1 cellular context compared by ENCODE assay signal in the genomic region with DNA sequence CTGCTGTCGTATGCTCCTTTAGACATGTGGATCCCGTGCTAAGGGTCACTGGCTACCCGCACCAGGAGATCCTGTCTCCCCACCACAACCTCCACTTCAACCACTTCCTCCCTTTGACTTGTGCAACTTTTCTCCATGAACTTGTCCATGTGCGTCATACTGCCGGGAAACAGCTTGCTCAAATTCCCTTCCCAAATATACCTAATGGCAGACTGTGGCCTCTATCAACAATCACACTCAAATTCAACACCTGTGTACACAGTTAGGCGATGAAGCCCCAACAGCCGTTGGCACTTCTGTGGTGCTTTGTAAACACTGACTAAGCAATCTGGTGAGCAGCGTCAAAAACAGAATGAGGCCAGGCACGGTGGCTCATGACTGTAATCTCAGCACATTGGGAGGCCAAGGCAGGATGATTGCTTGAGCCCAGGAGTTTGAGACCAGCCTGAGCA.
TF ChIP-seq lines count a peak whose summit lies in the region.

No MANE protein-coding gene starts in this region.

TF ChIP-seq in HepG2, 621 proteins besides CTCF, POLR2A, EP300 and RAD21 (continued from another document and continues in another):
- TF ChIP-seq, protein P1, sequence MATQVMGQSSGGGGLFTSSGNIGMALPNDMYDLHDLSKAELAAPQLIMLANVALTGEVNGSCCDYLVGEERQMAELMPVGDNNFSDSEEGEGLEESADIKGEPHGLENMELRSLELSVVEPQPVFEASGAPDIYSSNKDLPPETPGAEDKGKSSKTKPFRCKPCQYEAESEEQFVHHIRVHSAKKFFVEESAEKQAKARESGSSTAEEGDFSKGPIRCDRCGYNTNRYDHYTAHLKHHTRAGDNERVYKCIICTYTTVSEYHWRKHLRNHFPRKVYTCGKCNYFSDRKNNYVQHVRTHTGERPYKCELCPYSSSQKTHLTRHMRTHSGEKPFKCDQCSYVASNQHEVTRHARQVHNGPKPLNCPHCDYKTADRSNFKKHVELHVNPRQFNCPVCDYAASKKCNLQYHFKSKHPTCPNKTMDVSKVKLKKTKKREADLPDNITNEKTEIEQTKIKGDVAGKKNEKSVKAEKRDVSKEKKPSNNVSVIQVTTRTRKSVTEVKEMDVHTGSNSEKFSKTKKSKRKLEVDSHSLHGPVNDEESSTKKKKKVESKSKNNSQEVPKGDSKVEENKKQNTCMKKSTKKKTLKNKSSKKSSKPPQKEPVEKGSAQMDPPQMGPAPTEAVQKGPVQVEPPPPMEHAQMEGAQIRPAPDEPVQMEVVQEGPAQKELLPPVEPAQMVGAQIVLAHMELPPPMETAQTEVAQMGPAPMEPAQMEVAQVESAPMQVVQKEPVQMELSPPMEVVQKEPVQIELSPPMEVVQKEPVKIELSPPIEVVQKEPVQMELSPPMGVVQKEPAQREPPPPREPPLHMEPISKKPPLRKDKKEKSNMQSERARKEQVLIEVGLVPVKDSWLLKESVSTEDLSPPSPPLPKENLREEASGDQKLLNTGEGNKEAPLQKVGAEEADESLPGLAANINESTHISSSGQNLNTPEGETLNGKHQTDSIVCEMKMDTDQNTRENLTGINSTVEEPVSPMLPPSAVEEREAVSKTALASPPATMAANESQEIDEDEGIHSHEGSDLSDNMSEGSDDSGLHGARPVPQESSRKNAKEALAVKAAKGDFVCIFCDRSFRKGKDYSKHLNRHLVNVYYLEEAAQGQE (IDR thresholded peaks at IDR 0.05; ENCODE audit: borderline replicate concordance in 1 of 2, low read depth in 1 of 2, low read length in 2 of 2), result peak in 1 of 2 experiments; percentile 15; a peak in 1 of 4 replicates
- no peak for TF ChIP-seq MZF1 (CRISPR knock-in tag; IDR thresholded peaks at IDR 0.05; ENCODE audit: borderline replicate concordance)
- no peak for TF ChIP-seq PAX8 (CRISPR knock-in tag; IDR thresholded peaks at IDR 0.05; ENCODE audit: borderline replicate concordance)
- no peak for TF ChIP-seq THRA (CRISPR knock-in tag; IDR thresholded peaks at IDR 0.05; ENCODE audit: borderline replicate concordance)
- TF ChIP-seq ZSCAN22 (CRISPR knock-in tag; IDR thresholded peaks at IDR 0.05), result peak; percentile 40; the same call in 1 of the 2 replicates
- TF ChIP-seq KDM6A (CRISPR knock-in tag; IDR thresholded peaks at IDR 0.05; ENCODE audit: low read depth), result no peak
- no peak for TF ChIP-seq REL (CRISPR knock-in tag; conservative IDR thresholded peaks at IDR 0.05)
- peak; percentile 71; the same call in 1 of the 2 replicates for TF ChIP-seq KDM1A (CRISPR knock-in tag; IDR thresholded peaks at IDR 0.05)
- no peak for TF ChIP-seq ZNF34 (CRISPR knock-in tag; IDR thresholded peaks at IDR 0.05; ENCODE audit: borderline replicate concordance)
- TF ChIP-seq FOSL1 (CRISPR knock-in tag; IDR thresholded peaks at IDR 0.05; ENCODE audit: borderline replicate concordance), result peak; percentile 55
- TF ChIP-seq NR2F1 (CRISPR knock-in tag; IDR thresholded peaks at IDR 0.05), result peak in 1 of 2 experiments; percentile 33; a peak in 1 of 4 replicates
- TF ChIP-seq HMG20B (CRISPR knock-in tag; conservative IDR thresholded peaks at IDR 0.05), result peak; percentile 88
- no peak for TF ChIP-seq ZBTB43 (CRISPR knock-in tag; conservative IDR thresholded peaks at IDR 0.05)
- TF ChIP-seq, protein P2, sequence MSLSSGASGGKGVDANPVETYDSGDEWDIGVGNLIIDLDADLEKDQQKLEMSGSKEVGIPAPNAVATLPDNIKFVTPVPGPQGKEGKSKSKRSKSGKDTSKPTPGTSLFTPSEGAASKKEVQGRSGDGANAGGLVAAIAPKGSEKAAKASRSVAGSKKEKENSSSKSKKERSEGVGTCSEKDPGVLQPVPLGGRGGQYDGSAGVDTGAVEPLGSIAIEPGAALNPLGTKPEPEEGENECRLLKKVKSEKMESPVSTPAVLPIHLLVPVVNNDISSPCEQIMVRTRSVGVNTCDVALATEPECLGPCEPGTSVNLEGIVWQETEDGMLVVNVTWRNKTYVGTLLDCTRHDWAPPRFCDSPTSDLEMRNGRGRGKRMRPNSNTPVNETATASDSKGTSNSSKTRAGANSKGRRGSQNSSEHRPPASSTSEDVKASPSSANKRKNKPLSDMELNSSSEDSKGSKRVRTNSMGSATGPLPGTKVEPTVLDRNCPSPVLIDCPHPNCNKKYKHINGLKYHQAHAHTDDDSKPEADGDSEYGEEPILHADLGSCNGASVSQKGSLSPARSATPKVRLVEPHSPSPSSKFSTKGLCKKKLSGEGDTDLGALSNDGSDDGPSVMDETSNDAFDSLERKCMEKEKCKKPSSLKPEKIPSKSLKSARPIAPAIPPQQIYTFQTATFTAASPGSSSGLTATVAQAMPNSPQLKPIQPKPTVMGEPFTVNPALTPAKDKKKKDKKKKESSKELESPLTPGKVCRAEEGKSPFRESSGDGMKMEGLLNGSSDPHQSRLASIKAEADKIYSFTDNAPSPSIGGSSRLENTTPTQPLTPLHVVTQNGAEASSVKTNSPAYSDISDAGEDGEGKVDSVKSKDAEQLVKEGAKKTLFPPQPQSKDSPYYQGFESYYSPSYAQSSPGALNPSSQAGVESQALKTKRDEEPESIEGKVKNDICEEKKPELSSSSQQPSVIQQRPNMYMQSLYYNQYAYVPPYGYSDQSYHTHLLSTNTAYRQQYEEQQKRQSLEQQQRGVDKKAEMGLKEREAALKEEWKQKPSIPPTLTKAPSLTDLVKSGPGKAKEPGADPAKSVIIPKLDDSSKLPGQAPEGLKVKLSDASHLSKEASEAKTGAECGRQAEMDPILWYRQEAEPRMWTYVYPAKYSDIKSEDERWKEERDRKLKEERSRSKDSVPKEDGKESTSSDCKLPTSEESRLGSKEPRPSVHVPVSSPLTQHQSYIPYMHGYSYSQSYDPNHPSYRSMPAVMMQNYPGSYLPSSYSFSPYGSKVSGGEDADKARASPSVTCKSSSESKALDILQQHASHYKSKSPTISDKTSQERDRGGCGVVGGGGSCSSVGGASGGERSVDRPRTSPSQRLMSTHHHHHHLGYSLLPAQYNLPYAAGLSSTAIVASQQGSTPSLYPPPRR (CRISPR knock-in tag; IDR thresholded peaks at IDR 0.05; ENCODE audit: borderline replicate concordance), result peak; percentile 97
- no peak for TF ChIP-seq DRAP1 (CRISPR knock-in tag; IDR thresholded peaks at IDR 0.05)
- TF ChIP-seq ZNF441 (CRISPR knock-in tag; IDR thresholded peaks at IDR 0.05; ENCODE audit: borderline replicate concordance), result no peak
- TF ChIP-seq ZNF644 (CRISPR knock-in tag; IDR thresholded peaks at IDR 0.05; ENCODE audit: low read depth), result 0 out of 2 replicates have a peak, but pooled peaks have one; percentile 28
- TF ChIP-seq SOX6 (IDR thresholded peaks at IDR 0.05), result no peak
- peak; percentile 55; the same call in 1 of the 2 replicates for TF ChIP-seq SOX6 (CRISPR knock-in tag; IDR thresholded peaks at IDR 0.05)
- peak; percentile 56 for TF ChIP-seq SAP130 (CRISPR knock-in tag; IDR thresholded peaks at IDR 0.05; ENCODE audit: low read depth)
- TF ChIP-seq SRY (CRISPR knock-in tag; IDR thresholded peaks at IDR 0.05), result no peak
- TF ChIP-seq BCL6 (CRISPR knock-in tag; IDR thresholded peaks at IDR 0.05), result peak; percentile 72
- TF ChIP-seq, protein P3, sequence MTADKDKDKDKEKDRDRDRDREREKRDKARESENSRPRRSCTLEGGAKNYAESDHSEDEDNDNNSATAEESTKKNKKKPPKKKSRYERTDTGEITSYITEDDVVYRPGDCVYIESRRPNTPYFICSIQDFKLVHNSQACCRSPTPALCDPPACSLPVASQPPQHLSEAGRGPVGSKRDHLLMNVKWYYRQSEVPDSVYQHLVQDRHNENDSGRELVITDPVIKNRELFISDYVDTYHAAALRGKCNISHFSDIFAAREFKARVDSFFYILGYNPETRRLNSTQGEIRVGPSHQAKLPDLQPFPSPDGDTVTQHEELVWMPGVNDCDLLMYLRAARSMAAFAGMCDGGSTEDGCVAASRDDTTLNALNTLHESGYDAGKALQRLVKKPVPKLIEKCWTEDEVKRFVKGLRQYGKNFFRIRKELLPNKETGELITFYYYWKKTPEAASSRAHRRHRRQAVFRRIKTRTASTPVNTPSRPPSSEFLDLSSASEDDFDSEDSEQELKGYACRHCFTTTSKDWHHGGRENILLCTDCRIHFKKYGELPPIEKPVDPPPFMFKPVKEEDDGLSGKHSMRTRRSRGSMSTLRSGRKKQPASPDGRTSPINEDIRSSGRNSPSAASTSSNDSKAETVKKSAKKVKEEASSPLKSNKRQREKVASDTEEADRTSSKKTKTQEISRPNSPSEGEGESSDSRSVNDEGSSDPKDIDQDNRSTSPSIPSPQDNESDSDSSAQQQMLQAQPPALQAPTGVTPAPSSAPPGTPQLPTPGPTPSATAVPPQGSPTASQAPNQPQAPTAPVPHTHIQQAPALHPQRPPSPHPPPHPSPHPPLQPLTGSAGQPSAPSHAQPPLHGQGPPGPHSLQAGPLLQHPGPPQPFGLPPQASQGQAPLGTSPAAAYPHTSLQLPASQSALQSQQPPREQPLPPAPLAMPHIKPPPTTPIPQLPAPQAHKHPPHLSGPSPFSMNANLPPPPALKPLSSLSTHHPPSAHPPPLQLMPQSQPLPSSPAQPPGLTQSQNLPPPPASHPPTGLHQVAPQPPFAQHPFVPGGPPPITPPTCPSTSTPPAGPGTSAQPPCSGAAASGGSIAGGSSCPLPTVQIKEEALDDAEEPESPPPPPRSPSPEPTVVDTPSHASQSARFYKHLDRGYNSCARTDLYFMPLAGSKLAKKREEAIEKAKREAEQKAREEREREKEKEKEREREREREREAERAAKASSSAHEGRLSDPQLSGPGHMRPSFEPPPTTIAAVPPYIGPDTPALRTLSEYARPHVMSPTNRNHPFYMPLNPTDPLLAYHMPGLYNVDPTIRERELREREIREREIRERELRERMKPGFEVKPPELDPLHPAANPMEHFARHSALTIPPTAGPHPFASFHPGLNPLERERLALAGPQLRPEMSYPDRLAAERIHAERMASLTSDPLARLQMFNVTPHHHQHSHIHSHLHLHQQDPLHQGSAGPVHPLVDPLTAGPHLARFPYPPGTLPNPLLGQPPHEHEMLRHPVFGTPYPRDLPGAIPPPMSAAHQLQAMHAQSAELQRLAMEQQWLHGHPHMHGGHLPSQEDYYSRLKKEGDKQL (CRISPR knock-in tag; IDR thresholded peaks at IDR 0.05; ENCODE audit: low read depth), result peak; percentile 95
- TF ChIP-seq ZKSCAN8 (CRISPR knock-in tag; IDR thresholded peaks at IDR 0.05; ENCODE audit: borderline replicate concordance), result no peak
- TF ChIP-seq, protein P4, sequence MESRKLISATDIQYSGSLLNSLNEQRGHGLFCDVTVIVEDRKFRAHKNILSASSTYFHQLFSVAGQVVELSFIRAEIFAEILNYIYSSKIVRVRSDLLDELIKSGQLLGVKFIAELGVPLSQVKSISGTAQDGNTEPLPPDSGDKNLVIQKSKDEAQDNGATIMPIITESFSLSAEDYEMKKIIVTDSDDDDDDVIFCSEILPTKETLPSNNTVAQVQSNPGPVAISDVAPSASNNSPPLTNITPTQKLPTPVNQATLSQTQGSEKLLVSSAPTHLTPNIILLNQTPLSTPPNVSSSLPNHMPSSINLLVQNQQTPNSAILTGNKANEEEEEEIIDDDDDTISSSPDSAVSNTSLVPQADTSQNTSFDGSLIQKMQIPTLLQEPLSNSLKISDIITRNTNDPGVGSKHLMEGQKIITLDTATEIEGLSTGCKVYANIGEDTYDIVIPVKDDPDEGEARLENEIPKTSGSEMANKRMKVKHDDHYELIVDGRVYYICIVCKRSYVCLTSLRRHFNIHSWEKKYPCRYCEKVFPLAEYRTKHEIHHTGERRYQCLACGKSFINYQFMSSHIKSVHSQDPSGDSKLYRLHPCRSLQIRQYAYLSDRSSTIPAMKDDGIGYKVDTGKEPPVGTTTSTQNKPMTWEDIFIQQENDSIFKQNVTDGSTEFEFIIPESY (CRISPR knock-in tag; IDR thresholded peaks at IDR 0.05), result peak; percentile 32; the same call in 1 of the 2 replicates
- TF ChIP-seq ZNF720 (CRISPR knock-in tag; IDR thresholded peaks at IDR 0.05), result no peak
- no peak for TF ChIP-seq ETV6 (CRISPR knock-in tag; conservative IDR thresholded peaks at IDR 0.05)
- TF ChIP-seq E2F5 (CRISPR knock-in tag; conservative IDR thresholded peaks at IDR 0.05), result no peak
- peak; percentile 27; the same call in 1 of the 2 replicates for TF ChIP-seq SALL1 (CRISPR knock-in tag; IDR thresholded peaks at IDR 0.05)
- peak; percentile 72 for TF ChIP-seq RARA (CRISPR knock-in tag; IDR thresholded peaks at IDR 0.05)
- TF ChIP-seq ZNF660 (CRISPR knock-in tag; IDR thresholded peaks at IDR 0.05; ENCODE audit: borderline replicate concordance, low read depth), result no peak
